ENCODE assay signal across 1 cellular context in genomic region chr19:39483141-39483540, GRCh38.
TF ChIP-seq lines count a peak whose summit lies in the region.

No MANE protein-coding gene starts in this region.

TF ChIP-seq in GM23338, 12 proteins besides CTCF, POLR2A, EP300 and RAD21 (continued from another document):
- TF ChIP-seq ETS1 (IDR thresholded peaks at IDR 0.05) (no peak), POLR2AphosphoS5 (IDR thresholded peaks at IDR 0.05; ENCODE audit: low read depth) (no peak), STAT1 (IDR thresholded peaks at IDR 0.05; ENCODE audit: unreplicated experiment) (no peak), CREB1 (CRISPR knock-in tag; IDR thresholded peaks at IDR 0.05; ENCODE audit: low read depth) (no peak), JUNB (IDR thresholded peaks at IDR 0.05; ENCODE audit: unreplicated experiment) (no peak), ZNF114 (CRISPR knock-in tag; IDR thresholded peaks at IDR 0.05) (no peak), NANOG (IDR thresholded peaks at IDR 0.05; ENCODE audit: borderline replicate concordance) (no peak), ZNF331 (CRISPR knock-in tag; IDR thresholded peaks at IDR 0.05; ENCODE audit: low read depth) (no peak), ZNF462 (CRISPR knock-in tag; IDR thresholded peaks at IDR 0.05) (no peak), EZH2 (IDR thresholded peaks at IDR 0.05; ENCODE audit: low read depth, unreplicated experiment) (no peak)
- TF ChIP-seq, protein P1, sequence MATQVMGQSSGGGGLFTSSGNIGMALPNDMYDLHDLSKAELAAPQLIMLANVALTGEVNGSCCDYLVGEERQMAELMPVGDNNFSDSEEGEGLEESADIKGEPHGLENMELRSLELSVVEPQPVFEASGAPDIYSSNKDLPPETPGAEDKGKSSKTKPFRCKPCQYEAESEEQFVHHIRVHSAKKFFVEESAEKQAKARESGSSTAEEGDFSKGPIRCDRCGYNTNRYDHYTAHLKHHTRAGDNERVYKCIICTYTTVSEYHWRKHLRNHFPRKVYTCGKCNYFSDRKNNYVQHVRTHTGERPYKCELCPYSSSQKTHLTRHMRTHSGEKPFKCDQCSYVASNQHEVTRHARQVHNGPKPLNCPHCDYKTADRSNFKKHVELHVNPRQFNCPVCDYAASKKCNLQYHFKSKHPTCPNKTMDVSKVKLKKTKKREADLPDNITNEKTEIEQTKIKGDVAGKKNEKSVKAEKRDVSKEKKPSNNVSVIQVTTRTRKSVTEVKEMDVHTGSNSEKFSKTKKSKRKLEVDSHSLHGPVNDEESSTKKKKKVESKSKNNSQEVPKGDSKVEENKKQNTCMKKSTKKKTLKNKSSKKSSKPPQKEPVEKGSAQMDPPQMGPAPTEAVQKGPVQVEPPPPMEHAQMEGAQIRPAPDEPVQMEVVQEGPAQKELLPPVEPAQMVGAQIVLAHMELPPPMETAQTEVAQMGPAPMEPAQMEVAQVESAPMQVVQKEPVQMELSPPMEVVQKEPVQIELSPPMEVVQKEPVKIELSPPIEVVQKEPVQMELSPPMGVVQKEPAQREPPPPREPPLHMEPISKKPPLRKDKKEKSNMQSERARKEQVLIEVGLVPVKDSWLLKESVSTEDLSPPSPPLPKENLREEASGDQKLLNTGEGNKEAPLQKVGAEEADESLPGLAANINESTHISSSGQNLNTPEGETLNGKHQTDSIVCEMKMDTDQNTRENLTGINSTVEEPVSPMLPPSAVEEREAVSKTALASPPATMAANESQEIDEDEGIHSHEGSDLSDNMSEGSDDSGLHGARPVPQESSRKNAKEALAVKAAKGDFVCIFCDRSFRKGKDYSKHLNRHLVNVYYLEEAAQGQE (IDR thresholded peaks at IDR 0.05; ENCODE audit: unreplicated experiment), result no peak
